In the genomic region with DNA sequence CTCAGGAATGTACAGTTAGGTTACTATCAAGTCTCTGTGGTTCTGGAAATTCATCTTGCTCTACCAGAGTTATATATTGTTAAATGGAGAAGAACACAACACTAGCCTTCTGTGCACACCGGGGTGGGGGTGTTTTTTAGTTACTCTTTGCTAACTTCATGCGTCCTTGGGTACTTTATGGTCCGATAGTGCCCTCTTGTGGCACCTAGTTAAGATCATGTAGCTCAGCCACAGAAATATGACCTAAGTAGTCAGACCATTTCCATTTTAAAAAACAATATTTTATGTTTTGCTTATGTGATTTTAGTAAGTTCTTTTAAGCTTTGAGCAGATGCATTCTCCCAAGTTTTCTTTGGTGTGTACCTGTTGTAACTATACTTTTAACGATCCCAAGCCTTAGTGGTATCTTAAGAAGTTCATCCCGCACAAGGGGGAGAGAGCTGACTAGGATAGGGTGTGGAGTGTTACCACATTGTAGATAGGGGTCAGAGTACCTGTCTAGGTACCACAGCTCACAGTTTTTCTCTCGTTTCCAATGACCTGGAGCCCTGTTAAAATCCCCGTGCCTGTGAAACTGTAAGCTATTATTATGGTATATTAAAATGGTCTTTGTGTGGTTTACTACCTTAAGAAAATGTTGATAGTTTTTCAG, we compare ENCODE assay signal across 1 cellular context.
TF ChIP-seq lines count a peak whose summit lies in the region.

No MANE protein-coding gene starts in this region.

TF ChIP-seq in K562, 482 proteins besides CTCF, POLR2A, EP300 and RAD21 (continued from another document and continues in another):
- no peak for TF ChIP-seq ZNF644 (tag; IDR thresholded peaks at IDR 0.05; ENCODE audit: low read depth)
- no peak for TF ChIP-seq ARHGAP35 (IDR thresholded peaks at IDR 0.05; ENCODE audit: partially characterized antibody)
- no peak for TF ChIP-seq HDAC2 (IDR thresholded peaks at IDR 0.05)
- TF ChIP-seq MTF1 (CRISPR knock-in tag; IDR thresholded peaks at IDR 0.05; ENCODE audit: borderline replicate concordance), result no peak
- TF ChIP-seq, protein P1, sequence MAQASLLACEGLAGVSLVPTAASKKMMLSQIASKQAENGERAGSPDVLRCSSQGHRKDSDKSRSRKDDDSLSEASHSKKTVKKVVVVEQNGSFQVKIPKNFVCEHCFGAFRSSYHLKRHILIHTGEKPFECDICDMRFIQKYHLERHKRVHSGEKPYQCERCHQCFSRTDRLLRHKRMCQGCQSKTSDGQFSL (CRISPR knock-in tag; IDR thresholded peaks at IDR 0.05), result no peak
- TF ChIP-seq, protein P1 (tag; IDR thresholded peaks at IDR 0.05), result peak in 1 of 2 experiments; percentile 55; a peak in 2 of 4 replicates
- 0 out of 2 replicates have a peak, but pooled peaks have one; percentile 29 for TF ChIP-seq EP400 (IDR thresholded peaks at IDR 0.05)
- no peak for TF ChIP-seq SIN3B (IDR thresholded peaks at IDR 0.05; ENCODE audit: low read depth)
- TF ChIP-seq MAZ (CRISPR knock-in tag; conservative IDR thresholded peaks at IDR 0.05 in 1 of 2, IDR thresholded peaks at IDR 0.05 in 1 of 2), result peak in 1 of 2 experiments; percentile 72; a peak in 1 of 4 replicates
- TF ChIP-seq, protein P2, sequence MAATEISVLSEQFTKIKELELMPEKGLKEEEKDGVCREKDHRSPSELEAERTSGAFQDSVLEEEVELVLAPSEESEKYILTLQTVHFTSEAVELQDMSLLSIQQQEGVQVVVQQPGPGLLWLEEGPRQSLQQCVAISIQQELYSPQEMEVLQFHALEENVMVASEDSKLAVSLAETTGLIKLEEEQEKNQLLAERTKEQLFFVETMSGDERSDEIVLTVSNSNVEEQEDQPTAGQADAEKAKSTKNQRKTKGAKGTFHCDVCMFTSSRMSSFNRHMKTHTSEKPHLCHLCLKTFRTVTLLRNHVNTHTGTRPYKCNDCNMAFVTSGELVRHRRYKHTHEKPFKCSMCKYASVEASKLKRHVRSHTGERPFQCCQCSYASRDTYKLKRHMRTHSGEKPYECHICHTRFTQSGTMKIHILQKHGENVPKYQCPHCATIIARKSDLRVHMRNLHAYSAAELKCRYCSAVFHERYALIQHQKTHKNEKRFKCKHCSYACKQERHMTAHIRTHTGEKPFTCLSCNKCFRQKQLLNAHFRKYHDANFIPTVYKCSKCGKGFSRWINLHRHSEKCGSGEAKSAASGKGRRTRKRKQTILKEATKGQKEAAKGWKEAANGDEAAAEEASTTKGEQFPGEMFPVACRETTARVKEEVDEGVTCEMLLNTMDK (IDR thresholded peaks at IDR 0.05; ENCODE audit: borderline replicate concordance, insufficient read depth, low read depth, low read length, poor library complexity, severe bottlenecking), result no peak
- TF ChIP-seq, protein P3, sequence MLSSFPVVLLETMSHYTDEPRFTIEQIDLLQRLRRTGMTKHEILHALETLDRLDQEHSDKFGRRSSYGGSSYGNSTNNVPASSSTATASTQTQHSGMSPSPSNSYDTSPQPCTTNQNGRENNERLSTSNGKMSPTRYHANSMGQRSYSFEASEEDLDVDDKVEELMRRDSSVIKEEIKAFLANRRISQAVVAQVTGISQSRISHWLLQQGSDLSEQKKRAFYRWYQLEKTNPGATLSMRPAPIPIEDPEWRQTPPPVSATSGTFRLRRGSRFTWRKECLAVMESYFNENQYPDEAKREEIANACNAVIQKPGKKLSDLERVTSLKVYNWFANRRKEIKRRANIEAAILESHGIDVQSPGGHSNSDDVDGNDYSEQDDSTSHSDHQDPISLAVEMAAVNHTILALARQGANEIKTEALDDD (IDR thresholded peaks at IDR 0.05), result peak; percentile 78
- no peak for TF ChIP-seq ZC3H4 (CRISPR knock-in tag; IDR thresholded peaks at IDR 0.05; ENCODE audit: borderline replicate concordance)
- no peak for TF ChIP-seq SRSF9 (IDR thresholded peaks at IDR 0.05; ENCODE audit: borderline replicate concordance, low read depth, low read length)
- TF ChIP-seq ARID2 (IDR thresholded peaks at IDR 0.05), result 0 out of 2 replicates have a peak, but pooled peaks have one; percentile 59
- no peak for TF ChIP-seq FOXJ2 (tag; IDR thresholded peaks at IDR 0.05)
- TF ChIP-seq RCOR1 (IDR thresholded peaks at IDR 0.05; ENCODE audit: borderline replicate concordance in 1 of 2, low read depth in 2 of 2, low read length in 2 of 2), result 0 out of 4 replicates have a peak, but pooled peaks of 1 of the 2 experiments have one; percentile 21
- TF ChIP-seq MAFF (IDR thresholded peaks at IDR 0.05; ENCODE audit: low read length), result no peak
- TF ChIP-seq, protein P4, sequence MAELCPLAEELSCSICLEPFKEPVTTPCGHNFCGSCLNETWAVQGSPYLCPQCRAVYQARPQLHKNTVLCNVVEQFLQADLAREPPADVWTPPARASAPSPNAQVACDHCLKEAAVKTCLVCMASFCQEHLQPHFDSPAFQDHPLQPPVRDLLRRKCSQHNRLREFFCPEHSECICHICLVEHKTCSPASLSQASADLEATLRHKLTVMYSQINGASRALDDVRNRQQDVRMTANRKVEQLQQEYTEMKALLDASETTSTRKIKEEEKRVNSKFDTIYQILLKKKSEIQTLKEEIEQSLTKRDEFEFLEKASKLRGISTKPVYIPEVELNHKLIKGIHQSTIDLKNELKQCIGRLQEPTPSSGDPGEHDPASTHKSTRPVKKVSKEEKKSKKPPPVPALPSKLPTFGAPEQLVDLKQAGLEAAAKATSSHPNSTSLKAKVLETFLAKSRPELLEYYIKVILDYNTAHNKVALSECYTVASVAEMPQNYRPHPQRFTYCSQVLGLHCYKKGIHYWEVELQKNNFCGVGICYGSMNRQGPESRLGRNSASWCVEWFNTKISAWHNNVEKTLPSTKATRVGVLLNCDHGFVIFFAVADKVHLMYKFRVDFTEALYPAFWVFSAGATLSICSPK (IDR thresholded peaks at IDR 0.05; ENCODE audit: borderline replicate concordance), result no peak
- no peak for TF ChIP-seq MCM7 (IDR thresholded peaks at IDR 0.05)
- no peak for TF ChIP-seq NFE2L1 (tag; IDR thresholded peaks at IDR 0.05; ENCODE audit: borderline replicate concordance, low read depth)
- TF ChIP-seq, protein P5, sequence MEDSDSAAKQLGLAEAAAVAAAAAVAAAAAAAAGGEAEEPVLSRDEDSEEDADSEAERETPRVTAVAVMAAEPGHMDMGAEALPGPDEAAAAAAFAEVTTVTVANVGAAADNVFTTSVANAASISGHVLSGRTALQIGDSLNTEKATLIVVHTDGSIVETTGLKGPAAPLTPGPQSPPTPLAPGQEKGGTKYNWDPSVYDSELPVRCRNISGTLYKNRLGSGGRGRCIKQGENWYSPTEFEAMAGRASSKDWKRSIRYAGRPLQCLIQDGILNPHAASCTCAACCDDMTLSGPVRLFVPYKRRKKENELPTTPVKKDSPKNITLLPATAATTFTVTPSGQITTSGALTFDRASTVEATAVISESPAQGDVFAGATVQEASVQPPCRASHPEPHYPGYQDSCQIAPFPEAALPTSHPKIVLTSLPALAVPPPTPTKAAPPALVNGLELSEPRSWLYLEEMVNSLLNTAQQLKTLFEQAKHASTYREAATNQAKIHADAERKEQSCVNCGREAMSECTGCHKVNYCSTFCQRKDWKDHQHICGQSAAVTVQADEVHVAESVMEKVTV (CRISPR knock-in tag; IDR thresholded peaks at IDR 0.05), result peak; percentile 85
- 0 out of 2 replicates have a peak, but pooled peaks have one; percentile 66 for TF ChIP-seq ILF3 (IDR thresholded peaks at IDR 0.05; ENCODE audit: borderline replicate concordance)
- no peak for TF ChIP-seq HMGN3 (IDR thresholded peaks at IDR 0.05; ENCODE audit: borderline replicate concordance, extremely low read depth, insufficient read length, low read depth, low read length)
- TF ChIP-seq, protein P6, sequence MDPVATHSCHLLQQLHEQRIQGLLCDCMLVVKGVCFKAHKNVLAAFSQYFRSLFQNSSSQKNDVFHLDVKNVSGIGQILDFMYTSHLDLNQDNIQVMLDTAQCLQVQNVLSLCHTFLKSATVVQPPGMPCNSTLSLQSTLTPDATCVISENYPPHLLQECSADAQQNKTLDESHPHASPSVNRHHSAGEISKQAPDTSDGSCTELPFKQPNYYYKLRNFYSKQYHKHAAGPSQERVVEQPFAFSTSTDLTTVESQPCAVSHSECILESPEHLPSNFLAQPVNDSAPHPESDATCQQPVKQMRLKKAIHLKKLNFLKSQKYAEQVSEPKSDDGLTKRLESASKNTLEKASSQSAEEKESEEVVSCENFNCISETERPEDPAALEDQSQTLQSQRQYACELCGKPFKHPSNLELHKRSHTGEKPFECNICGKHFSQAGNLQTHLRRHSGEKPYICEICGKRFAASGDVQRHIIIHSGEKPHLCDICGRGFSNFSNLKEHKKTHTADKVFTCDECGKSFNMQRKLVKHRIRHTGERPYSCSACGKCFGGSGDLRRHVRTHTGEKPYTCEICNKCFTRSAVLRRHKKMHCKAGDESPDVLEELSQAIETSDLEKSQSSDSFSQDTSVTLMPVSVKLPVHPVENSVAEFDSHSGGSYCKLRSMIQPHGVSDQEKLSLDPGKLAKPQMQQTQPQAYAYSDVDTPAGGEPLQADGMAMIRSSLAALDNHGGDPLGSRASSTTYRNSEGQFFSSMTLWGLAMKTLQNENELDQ (CRISPR knock-in tag; IDR thresholded peaks at IDR 0.05; ENCODE audit: borderline replicate concordance), result 0 out of 2 replicates have a peak, but pooled peaks have one; percentile 54
- no peak for TF ChIP-seq ZNF23 (CRISPR knock-in tag; IDR thresholded peaks at IDR 0.05)
- TF ChIP-seq ZNF589 (CRISPR knock-in tag; IDR thresholded peaks at IDR 0.05; ENCODE audit: low read depth), result no peak
- TF ChIP-seq JUND (IDR thresholded peaks at IDR 0.05; ENCODE audit: borderline replicate concordance, low read depth, low read length), result peak; percentile 41; the same call in 1 of the 2 replicates
- TF ChIP-seq JUND (tag; IDR thresholded peaks at IDR 0.05; ENCODE audit: borderline replicate concordance, low read depth, low read length), result no peak
- no peak for TF ChIP-seq TCFL5 (CRISPR knock-in tag; conservative IDR thresholded peaks at IDR 0.05)
- no peak for TF ChIP-seq SP1 (CRISPR knock-in tag; IDR thresholded peaks at IDR 0.05)
- TF ChIP-seq ZFP30 (CRISPR knock-in tag; IDR thresholded peaks at IDR 0.05; ENCODE audit: borderline replicate concordance), result no peak
- peak; percentile 87 for TF ChIP-seq SMC3 (conservative IDR thresholded peaks at IDR 0.05; ENCODE audit: insufficient read depth, low read depth, low read length)
- TF ChIP-seq ZNF217 (CRISPR knock-in tag; IDR thresholded peaks at IDR 0.05), result no peak
- no peak for TF ChIP-seq KLF1 (tag; IDR thresholded peaks at IDR 0.05)
- no peak for TF ChIP-seq RUNX1 (IDR thresholded peaks at IDR 0.05; ENCODE audit: low read depth)
- TF ChIP-seq, protein P7, sequence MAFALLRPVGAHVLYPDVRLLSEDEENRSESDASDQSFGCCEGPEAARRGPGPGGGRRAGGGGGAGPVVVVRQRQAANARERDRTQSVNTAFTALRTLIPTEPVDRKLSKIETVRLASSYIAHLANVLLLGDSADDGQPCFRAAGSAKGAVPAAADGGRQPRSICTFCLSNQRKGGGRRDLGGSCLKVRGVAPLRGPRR (CRISPR knock-in tag; IDR thresholded peaks at IDR 0.05), result no peak
- TF ChIP-seq, protein P8, sequence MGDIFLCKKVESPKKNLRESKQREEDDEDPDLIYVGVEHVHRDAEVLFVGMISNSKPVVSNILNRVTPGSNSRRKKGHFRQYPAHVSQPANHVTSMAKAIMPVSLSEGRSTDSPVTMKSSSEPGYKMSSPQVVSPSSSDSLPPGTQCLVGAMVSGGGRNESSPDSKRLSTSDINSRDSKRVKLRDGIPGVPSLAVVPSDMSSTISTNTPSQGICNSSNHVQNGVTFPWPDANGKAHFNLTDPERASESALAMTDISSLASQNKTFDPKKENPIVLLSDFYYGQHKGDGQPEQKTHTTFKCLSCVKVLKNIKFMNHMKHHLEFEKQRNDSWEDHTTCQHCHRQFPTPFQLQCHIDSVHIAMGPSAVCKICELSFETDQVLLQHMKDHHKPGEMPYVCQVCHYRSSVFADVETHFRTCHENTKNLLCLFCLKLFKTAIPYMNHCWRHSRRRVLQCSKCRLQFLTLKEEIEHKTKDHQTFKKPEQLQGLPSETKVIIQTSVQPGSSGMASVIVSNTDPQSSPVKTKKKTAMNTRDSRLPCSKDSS (IDR thresholded peaks at IDR 0.05; ENCODE audit: low read depth, partially characterized antibody), result no peak
- no peak for TF ChIP-seq YY1 (IDR thresholded peaks at IDR 0.05; ENCODE audit: borderline replicate concordance in 1 of 3, control insufficient read depth in 1 of 3, extremely low read depth in 1 of 3, insufficient read depth in 3 of 3, insufficient read length in 1 of 3, insufficient replicate concordance in 2 of 3, low read depth in 1 of 3, low read length in 2 of 3)
- TF ChIP-seq, protein P9, sequence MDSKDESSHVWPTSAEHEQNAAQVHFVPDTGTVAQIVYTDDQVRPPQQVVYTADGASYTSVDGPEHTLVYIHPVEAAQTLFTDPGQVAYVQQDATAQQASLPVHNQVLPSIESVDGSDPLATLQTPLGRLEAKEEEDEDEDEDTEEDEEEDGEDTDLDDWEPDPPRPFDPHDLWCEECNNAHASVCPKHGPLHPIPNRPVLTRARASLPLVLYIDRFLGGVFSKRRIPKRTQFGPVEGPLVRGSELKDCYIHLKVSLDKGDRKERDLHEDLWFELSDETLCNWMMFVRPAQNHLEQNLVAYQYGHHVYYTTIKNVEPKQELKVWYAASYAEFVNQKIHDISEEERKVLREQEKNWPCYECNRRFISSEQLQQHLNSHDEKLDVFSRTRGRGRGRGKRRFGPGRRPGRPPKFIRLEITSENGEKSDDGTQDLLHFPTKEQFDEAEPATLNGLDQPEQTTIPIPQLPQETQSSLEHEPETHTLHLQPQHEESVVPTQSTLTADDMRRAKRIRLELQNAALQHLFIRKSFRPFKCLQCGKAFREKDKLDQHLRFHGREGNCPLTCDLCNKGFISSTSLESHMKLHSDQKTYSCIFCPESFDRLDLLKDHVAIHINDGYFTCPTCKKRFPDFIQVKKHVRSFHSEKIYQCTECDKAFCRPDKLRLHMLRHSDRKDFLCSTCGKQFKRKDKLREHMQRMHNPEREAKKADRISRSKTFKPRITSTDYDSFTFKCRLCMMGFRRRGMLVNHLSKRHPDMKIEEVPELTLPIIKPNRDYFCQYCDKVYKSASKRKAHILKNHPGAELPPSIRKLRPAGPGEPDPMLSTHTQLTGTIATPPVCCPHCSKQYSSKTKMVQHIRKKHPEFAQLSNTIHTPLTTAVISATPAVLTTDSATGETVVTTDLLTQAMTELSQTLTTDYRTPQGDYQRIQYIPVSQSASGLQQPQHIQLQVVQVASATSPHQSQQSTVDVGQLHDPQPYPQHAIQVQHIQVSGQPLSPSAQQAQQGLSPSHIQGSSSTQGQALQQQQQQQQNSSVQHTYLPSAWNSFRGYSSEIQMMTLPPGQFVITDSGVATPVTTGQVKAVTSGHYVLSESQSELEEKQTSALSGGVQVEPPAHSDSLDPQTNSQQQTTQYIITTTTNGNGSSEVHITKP (IDR thresholded peaks at IDR 0.05; ENCODE audit: partially characterized antibody), result peak; percentile 30
- TF ChIP-seq SREBF1 (IDR thresholded peaks at IDR 0.05; ENCODE audit: borderline replicate concordance, low read depth, low read length), result no peak
- no peak for TF ChIP-seq ETV1 (tag; conservative IDR thresholded peaks at IDR 0.05; ENCODE audit: low read depth)
